Comparison of ENCODE assay signal across 20 cellular contexts in genomic region chr13:21734961-21735360, GRCh38.
"Had no signal": no experiment of that assay in that cellular context is flagged by ENCODE, and none has a peak within 500 bp of the region (broad histone marks: within the 10 kb centered on the region; RNA-seq: fewer than 3 reads in every experiment).

No MANE protein-coding gene starts in this region.

- H3K9me3 ChIP-seq: colonic mucosa, left lung, lower lobe of right lung had no signal

- DNase-seq: colonic mucosa; dermis blood vessel endothelial cell; effector CD4-positive, alpha-beta T cell; effector memory CD4-positive, alpha-beta T cell; foreskin keratinocyte; immature natural killer cell; left cardiac atrium; left lung; left ventricle myocardium superior; lower lobe of right lung; mammary epithelial cell; mesendoderm; midbrain had no signal

- H3K4me3 ChIP-seq: colonic mucosa, esophagus muscularis mucosa, gastroesophageal sphincter, hepatocyte, left lung, lower lobe of right lung had no signal

- ATAC-seq: foreskin keratinocyte, gastroesophageal sphincter, left lung, lower lobe of right lung had no signal

- H3K36me3 ChIP-seq: colonic mucosa, esophagus muscularis mucosa, gastroesophageal sphincter, heart left ventricle, left lung, lower lobe of right lung had no signal

- H3K27ac ChIP-seq: colonic mucosa, esophagus muscularis mucosa, foreskin keratinocyte, gastroesophageal sphincter, left lung, lower lobe of right lung had no signal

- H3K27me3 ChIP-seq: colonic mucosa, esophagus muscularis mucosa, gastroesophageal sphincter, heart left ventricle, hepatocyte, left lung had no signal

- H3K4me1 ChIP-seq: colonic mucosa, left lung, lower lobe of right lung had no signal

- FAIRE-seq: endothelial cell of umbilical vein, frontal cortex, keratinocyte had no signal
